11 cellular contexts compared by ENCODE assay signal in the genomic region with DNA sequence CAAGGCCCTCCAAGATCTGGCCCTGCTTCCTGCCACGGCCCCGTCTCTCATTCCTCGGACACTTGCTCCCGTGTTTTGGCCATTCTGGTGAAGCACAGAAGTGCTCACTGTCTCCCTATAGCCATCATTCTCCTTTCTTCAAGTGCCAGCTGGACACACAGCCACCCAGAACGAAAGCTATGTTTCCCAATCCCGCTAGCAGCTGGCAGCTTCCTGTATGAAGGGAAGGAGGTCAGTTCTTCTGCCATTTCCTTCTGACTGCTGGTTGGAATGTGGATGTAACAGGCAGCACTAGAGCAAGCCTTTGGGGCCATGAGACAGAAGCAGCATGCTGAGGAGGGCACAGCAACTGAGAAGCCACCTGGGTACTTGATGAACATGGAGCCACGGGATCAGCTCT.
DNase-seq lines count a peak whose midpoint lies in the region; ATAC-seq lines count a peak whose summit lies in the region.
"Had no signal": no experiment of that assay in that cellular context is flagged by ENCODE, and none has a peak within 500 bp of the region (broad histone marks: within the 10 kb centered on the region; RNA-seq: fewer than 3 reads in every experiment).

No MANE protein-coding gene starts in this region.

- H3K36me3 Mint-ChIP-seq in T-cell: no peaks in the 10 kb centered on the region
- no peaks in the 10 kb centered on the region for H3K36me3 Mint-ChIP-seq in stimulated activated memory B cell treated with anti-CD40 and anti-IgM and Interleukin-4, amounts not matched to agents 10 μg/mL and 1 μg/mL and 100 μg/mL, for 72 hours
- H3K36me3 Mint-ChIP-seq: brain had no signal

- H3K4me1 Mint-ChIP-seq in T-cell: peaks cover 55 to 74% (median 55%) of the 10 kb centered on the region in 3 donors
- peaks cover 14% of the 10 kb centered on the region for H3K4me1 Mint-ChIP-seq in stimulated activated memory B cell treated with anti-CD40 and anti-IgM and Interleukin-4, amounts not matched to agents 10 μg/mL and 1 μg/mL and 100 μg/mL, for 72 hours

- peak; percentile 37 for DNase-seq in NCI-H510A treated with DMSO at 0.1 percent for 48 hours (lab: John Stamatoyannopoulos, UW)
- no peak for DNase-seq in NCI-H510A (lab: John Stamatoyannopoulos, UW)
- DNase-seq in T-cell: peak in 1 of 34 experiments; percentile 6
- DNase-seq in fibroblast of gingiva (ENCODE audit: low read depth): peak; percentile 84
- no peak for DNase-seq in NCI-H226
- no peak for DNase-seq in KG1 (lab: John Stamatoyannopoulos, UW)
- DNase-seq: NCI-H82 had no signal

- no peaks in the 10 kb centered on the region for H3K27me3 Mint-ChIP-seq in T-cell
- H3K27me3 Mint-ChIP-seq in stimulated activated memory B cell treated with anti-CD40 and anti-IgM and Interleukin-4, amounts not matched to agents 10 μg/mL and 1 μg/mL and 100 μg/mL, for 72 hours: no peaks in the 10 kb centered on the region

- ATAC-seq in T-cell (replicated peaks in 1 of 4): no peak
- no peak for ATAC-seq in stimulated activated memory B cell treated with anti-CD40 and anti-IgM and Interleukin-4, amounts not matched to agents 10 μg/mL and 1 μg/mL and 100 μg/mL, for 72 hours
- no peak for ATAC-seq in HG03520 (IDR thresholded peaks at IDR 0.05; ENCODE audit: unreplicated experiment)
- ATAC-seq: A549 had no signal

- H3K27ac Mint-ChIP-seq in T-cell: peak overlapping the region; percentile 95 to 96
- peak overlapping the region; percentile 76 for H3K27ac Mint-ChIP-seq in stimulated activated memory B cell treated with anti-CD40 and anti-IgM and Interleukin-4, amounts not matched to agents 10 μg/mL and 1 μg/mL and 100 μg/mL, for 72 hours

- H3K9me3 Mint-ChIP-seq in T-cell: peaks cover 0 to 5% (median 0%) of the 10 kb centered on the region in 3 donors
- no peaks in the 10 kb centered on the region for H3K9me3 Mint-ChIP-seq in stimulated activated memory B cell treated with anti-CD40 and anti-IgM and Interleukin-4, amounts not matched to agents 10 μg/mL and 1 μg/mL and 100 μg/mL, for 72 hours

- CTCF ChIA-PET in T-cell (lab: Charles Lee): interaction anchor here (1.0 to 1.7 kb wide), 4 partner anchors 12 to 291 kb away, joined by 4 to 12 read pairs (median 6); no protein-coding TSS in a partner anchor

- peak overlapping the region in 1 of 3 donors; percentile 76 for H3K4me3 Mint-ChIP-seq in T-cell
- H3K4me3 Mint-ChIP-seq in stimulated activated memory B cell treated with anti-CD40 and anti-IgM and Interleukin-4, amounts not matched to agents 10 μg/mL and 1 μg/mL and 100 μg/mL, for 72 hours: no peak overlapping the region
- H3K4me3 Mint-ChIP-seq: brain had no signal

- POLR2A ChIA-PET in T-cell (lab: Charles Lee): interaction anchor here (0.6 to 1.2 kb wide), 6 partner anchors 12 to 144 kb away, joined by 3 to 6 read pairs (median 3); no protein-coding TSS in a partner anchor

Comparison
In these comparisons a context has a peak if more than half of its experiments do, and no peak if none do; other contexts are left out.
1. DNase-seq: peak in NCI-H510A treated with DMSO at 0.1 percent for 48 hours (single experiment) and fibroblast of gingiva (single experiment); none in NCI-H510A (single experiment), NCI-H226 (single experiment) and KG1 (single experiment).